In genomic region chr1:151062738-151063371, GRCh38 we compare ENCODE assay signal across 1 cellular context.
TF ChIP-seq lines count a peak whose summit lies in the region.

No MANE protein-coding gene starts in this region.

TF ChIP-seq in WTC11, 78 proteins besides CTCF, POLR2A, EP300 and RAD21 (continued from another document):
- no peak for TF ChIP-seq PRDM15 (CRISPR knock-in tag; IDR thresholded peaks at IDR 0.05)
- TF ChIP-seq RELA (CRISPR knock-in tag; IDR thresholded peaks at IDR 0.05; ENCODE audit: borderline replicate concordance): no peak
- no peak for TF ChIP-seq STAT6 (CRISPR knock-in tag; conservative IDR thresholded peaks at IDR 0.05; ENCODE audit: low read depth)
- TF ChIP-seq MXD4 (CRISPR knock-in tag; IDR thresholded peaks at IDR 0.05; ENCODE audit: borderline replicate concordance): no peak
- no peak for TF ChIP-seq SP1 (CRISPR knock-in tag; conservative IDR thresholded peaks at IDR 0.05)
- TF ChIP-seq ZNF512 (CRISPR knock-in tag; IDR thresholded peaks at IDR 0.05; ENCODE audit: borderline replicate concordance): no peak
- TF ChIP-seq SMAD3 (CRISPR knock-in tag; IDR thresholded peaks at IDR 0.05; ENCODE audit: borderline replicate concordance): no peak
- TF ChIP-seq ATF6 (CRISPR knock-in tag; IDR thresholded peaks at IDR 0.05): no peak
- no peak for TF ChIP-seq E2F5 (CRISPR knock-in tag; IDR thresholded peaks at IDR 0.05)
- TF ChIP-seq TEAD1 (CRISPR knock-in tag; IDR thresholded peaks at IDR 0.05): no peak
